In genomic region chr14:68984686-68985085, GRCh38 we compare ENCODE assay signal across 24 cellular contexts. TPM values are rescaled to one million over a fixed set of nuclear protein-coding genes. Genes with fewer than 3 reads are reported as not detected.
A peak's percentile ranks its signal among the peaks of the same experiment; 100 is the strongest.
DNase-seq lines count a peak whose midpoint lies in the region; FAIRE-seq and TF ChIP-seq lines count a peak whose summit lies in the region.
"Had no signal": no experiment of that assay in that cellular context is flagged by ENCODE, and none has a peak within 500 bp of the region (broad histone marks: within the 10 kb centered on the region; RNA-seq: fewer than 3 reads in every experiment).

No MANE protein-coding gene starts in this region.

- no peaks in the 10 kb centered on the region for H3K79me2 ChIP-seq in neural progenitor cell (ENCODE audit: low read depth)

- H3K4me3 Mint-ChIP-seq in neural progenitor cell: no peak overlapping the region
- H3K4me3 Mint-ChIP-seq: B cell; CD4-positive, alpha-beta T cell; CD8-positive, alpha-beta T cell had no signal

- no peaks in the 10 kb centered on the region for H3K27me3 ChIP-seq in neural progenitor cell

- H3K9me3 ChIP-seq in neural progenitor cell (ENCODE audit: low read depth): no peaks in the 10 kb centered on the region
- H3K9me3 ChIP-seq: A549; BLaER1 treated with 17β-estradiol and CSF1 and Interleukin-3, amounts not matched to agents 10 nM and 100 nM had no signal

- no peak overlapping the region for H3K4me2 ChIP-seq in neural progenitor cell
- H3K4me2 ChIP-seq: A549; BLaER1 treated with 17β-estradiol and CSF1 and Interleukin-3, amounts not matched to agents 10 nM and 100 nM had no signal

- H3K4me1 ChIP-seq in neural progenitor cell: peaks cover 16% of the 10 kb centered on the region

- no peaks in the 10 kb centered on the region for H3K36me3 Mint-ChIP-seq in neural progenitor cell

- no peak overlapping the region for H2AFZ ChIP-seq in neural progenitor cell (replicated peaks)

- DNase-seq in RCC 7860 (ENCODE audit: low spot score): peak; percentile 70
- peak; percentile 79 for DNase-seq in kidney tubule cell (ENCODE audit: low spot score)
- no peak for DNase-seq in neural progenitor cell (ENCODE audit: low spot score)
- no peak for DNase-seq in amniotic stem cell (lab: John Stamatoyannopoulos, UW)
- no peak for DNase-seq in NCI-H526 treated with DMSO at 0.1 percent for 48 hours (lab: John Stamatoyannopoulos, UW)
- DNase-seq: AML-193; CD4-positive, alpha-beta T cell; CD8-positive, alpha-beta T cell; COR-L47; DMS 273 treated with DMSO at 0.1 percent for 48 hours; DMS153; DMS53; DMS79; DND-41; EL; GDM1 had no signal

- H3K9ac ChIP-seq in neural progenitor cell: no peak overlapping the region
- H3K9ac ChIP-seq: BLaER1 treated with 17β-estradiol and CSF1 and Interleukin-3, amounts not matched to agents 10 nM and 100 nM had no signal

- no peaks in the 10 kb centered on the region for H4K20me1 ChIP-seq in neural progenitor cell (ENCODE audit: low read depth)

- no peaks in the 10 kb centered on the region for H3K9me3 Mint-ChIP-seq in neural progenitor cell
- H3K9me3 Mint-ChIP-seq: CD4-positive, alpha-beta T cell; CD8-positive, alpha-beta T cell had no signal

- H3K27me3 Mint-ChIP-seq in neural progenitor cell (ENCODE audit: insufficient read depth, low read depth): peaks cover 2% of the 10 kb centered on the region
- H3K27me3 Mint-ChIP-seq: CD4-positive, alpha-beta T cell had no signal

- H3K4me3 ChIP-seq in neural progenitor cell: no peak overlapping the region
- H3K4me3 ChIP-seq: A549; BLaER1 treated with 17β-estradiol and CSF1 and Interleukin-3, amounts not matched to agents 10 nM and 100 nM; GM12878 had no signal

- no peak overlapping the region for H3K27ac ChIP-seq in neural progenitor cell
- H3K27ac ChIP-seq: 22Rv1; A549; BLaER1 treated with 17β-estradiol and CSF1 and Interleukin-3, amounts not matched to agents 10 nM and 100 nM; C4-2B had no signal

- TF ChIP-seq CTCF in neural progenitor cell (IDR thresholded peaks at IDR 0.05): no peak

- peaks cover 17% of the 10 kb centered on the region for H3F3A ChIP-seq in neural progenitor cell (ENCODE audit: low read depth)

- H3K36me3 ChIP-seq in neural progenitor cell: no peaks in the 10 kb centered on the region
- H3K36me3 ChIP-seq: BLaER1 treated with 17β-estradiol and CSF1 and Interleukin-3, amounts not matched to agents 10 nM and 100 nM had no signal

- FAIRE-seq in RCC 7860 (lab: Jason Lieb, UNC): peak; percentile 43
- FAIRE-seq: A549, GM12878, GM12892, GM18507 had no signal

- peaks cover 32% of the 10 kb centered on the region for H3K4me1 Mint-ChIP-seq in neural progenitor cell

- H3K27ac Mint-ChIP-seq in neural progenitor cell: peak overlapping the region; percentile 34
- H3K27ac Mint-ChIP-seq: B cell; CD4-positive, alpha-beta T cell; CD8-positive, alpha-beta T cell had no signal

RNA-seq across cellular contexts. Expression of gene ACTN1, which starts 5.6 kb away (rescaled TPM):
- total RNA-seq in neural progenitor cell (ENCODE audit: low replicate concordance): 70.7 and 97.7 TPM in 2 replicates

Comparison
In these comparisons a context has a peak if more than half of its experiments do, and no peak if none do; other contexts are left out.
1. DNase-seq: peak in RCC 7860 (single experiment) and kidney tubule cell (single experiment); none in neural progenitor cell (single experiment), amniotic stem cell (single experiment) and NCI-H526 treated with DMSO at 0.1 percent for 48 hours (single experiment).